In the genomic region with DNA sequence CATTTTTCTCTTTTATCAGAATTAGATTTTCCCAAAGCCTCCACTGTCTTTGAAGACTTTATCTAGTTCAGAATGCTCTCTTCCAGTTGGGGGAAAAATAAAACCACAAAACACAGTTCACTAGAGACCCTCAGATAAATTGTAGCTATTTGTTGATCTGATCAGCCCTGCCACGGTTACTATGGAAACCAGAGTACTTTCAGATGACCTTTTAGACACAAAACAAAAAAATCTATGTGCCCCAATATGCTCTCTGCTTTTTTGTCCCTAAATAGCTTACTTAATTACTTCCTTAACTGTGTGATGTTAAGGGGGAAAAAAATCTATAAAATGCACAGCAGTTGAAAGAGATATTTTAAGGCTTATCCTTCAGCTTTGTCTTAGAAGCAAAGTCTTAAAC, we compare ENCODE assay signal across 19 cellular contexts.
A peak's percentile ranks its signal among the peaks of the same experiment; 100 is the strongest.
DNase-seq lines count a peak whose midpoint lies in the region; ATAC-seq, FAIRE-seq and TF ChIP-seq lines count a peak whose summit lies in the region.
"Had no signal": no experiment of that assay in that cellular context is flagged by ENCODE, and none has a peak within 500 bp of the region (broad histone marks: within the 10 kb centered on the region; RNA-seq: fewer than 3 reads in every experiment).

No MANE protein-coding gene starts in this region.

- peak overlapping the region in 1 of 2 experiments; percentile 68; a peak in 2 of 4 replicates for H3K27ac ChIP-seq in SK-N-SH (ENCODE audit: low read depth in 2 of 2, low read length in 1 of 2)
- H3K27ac ChIP-seq: uterus had no signal

- H3K27me3 Mint-ChIP-seq in T-cell: no peaks in the 10 kb centered on the region
- peaks cover 3% of the 10 kb centered on the region for H3K27me3 Mint-ChIP-seq in nephron progenitor cell (ENCODE audit: low read depth, poor library complexity)
- H3K27me3 Mint-ChIP-seq in chondrocyte (ENCODE audit: low read depth): no peaks in the 10 kb centered on the region
- H3K27me3 Mint-ChIP-seq: dendritic cell treated with granulocyte-macrophage colony-stimulating factor and Interleukin-4, amounts not matched to agents 40 ng/mL and 50 ng/mL, for 4 days had no signal

- no peak overlapping the region for H3K9ac ChIP-seq in SK-N-SH

- peaks cover 0 to 17% (median 9%) of the 10 kb centered on the region in 3 donors for H3K4me1 Mint-ChIP-seq in T-cell
- H3K4me1 Mint-ChIP-seq in nephron progenitor cell: peaks cover 28% of the 10 kb centered on the region
- H3K4me1 Mint-ChIP-seq in chondrocyte (ENCODE audit: low read depth): no peaks in the 10 kb centered on the region

- peaks cover 33% of the 10 kb centered on the region for H3F3A ChIP-seq in SK-N-SH (replicated peaks; ENCODE audit: insufficient read depth)

- H3K79me2 ChIP-seq in SK-N-SH (ENCODE audit: insufficient read depth): no peaks in the 10 kb centered on the region

- H3K36me3 ChIP-seq in SK-N-SH (replicated peaks in 1 of 2; ENCODE audit: control insufficient read depth in 1 of 2, insufficient read depth in 2 of 2, low read length in 1 of 2): peaks cover 53 to 66% of the 10 kb centered on the region in 2 experiments
- H3K36me3 ChIP-seq: uterus had no signal

- TF ChIP-seq RAD21 in SK-N-SH (IDR thresholded peaks at IDR 0.05; ENCODE audit: low read length): no peak

- no peak overlapping the region for H2AFZ ChIP-seq in SK-N-SH (ENCODE audit: low read depth)

- H3K36me3 Mint-ChIP-seq in T-cell (peaks cover 26% of the 10 kb centered on the region), nephron progenitor cell (ENCODE audit: low read depth) (peaks cover 6% of the 10 kb centered on the region), chondrocyte (ENCODE audit: low read depth) (peaks cover 7% of the 10 kb centered on the region)

- H3K4me3 Mint-ChIP-seq in T-cell: no peak overlapping the region
- H3K4me3 Mint-ChIP-seq in nephron progenitor cell: no peak overlapping the region
- H3K4me3 Mint-ChIP-seq in chondrocyte (ENCODE audit: unreplicated experiment): no peak overlapping the region
- H3K4me3 Mint-ChIP-seq: dendritic cell treated with granulocyte-macrophage colony-stimulating factor and Interleukin-4, amounts not matched to agents 40 ng/mL and 50 ng/mL, for 4 days had no signal

- CTCF ChIA-PET in SK-N-SH (lab: Yijun Ruan, JAX): interaction anchor here (0.6 to 2.7 kb wide), 12 partner anchors 9 to 673 kb away, joined by 3 to 16 read pairs (median 6); no protein-coding TSS in a partner anchor
- CTCF ChIA-PET in T-cell (lab: Charles Lee): interaction anchor here in 1 of 2 donors (0.6 kb wide), 1 partner anchor 334 kb away, joined by 10 read pairs; no protein-coding TSS in a partner anchor

- H3K9me3 ChIP-seq in SK-N-SH: no peaks in the 10 kb centered on the region
- H3K9me3 ChIP-seq: uterus had no signal

- FAIRE-seq in GM18507 (lab: Jason Lieb, UNC): peak; percentile 45
- FAIRE-seq: GM12891, H1 had no signal

- H3K4me3 ChIP-seq in SK-N-SH (ENCODE audit: low read depth in 2 of 2, low read length in 1 of 2): no peak overlapping the region
- H3K4me3 ChIP-seq: uterus had no signal

- H3K4me2 ChIP-seq in SK-N-SH: no peak overlapping the region

- no peak for TF ChIP-seq EP300 in SK-N-SH (IDR thresholded peaks at IDR 0.05; ENCODE audit: borderline replicate concordance in 1 of 2, low read depth in 1 of 2, low read length in 1 of 2)

- ATAC-seq in SK-N-SH treated with all-trans-retinoic acid at 6 μM for 48 hours (no peak), T-cell (replicated peaks in 1 of 4) (no peak), HG03025 (IDR thresholded peaks at IDR 0.05; ENCODE audit: low FRiP score, unreplicated experiment) (no peak)
- ATAC-seq: esophagus mucosa, Panc1 had no signal

- no peaks in the 10 kb centered on the region for H3K9me2 ChIP-seq in SK-N-SH

- DNase-seq in SK-N-SH (no peak), GM18507 (ENCODE audit: extremely low spot score, insufficient read length, low read depth) (no peak), T-cell (no peak), nephron progenitor cell (no peak), NCI-H1694 (lab: John Stamatoyannopoulos, UW) (no peak), chondrocyte (ENCODE audit: low spot score) (no peak)
- DNase-seq: ACHN; activated gamma-delta T cell treated with Interleukin-2 at 50 U/mL for 16 hours; NCI-H187; NCI-H510A treated with DMSO at 0.1 percent for 48 hours; stimulated activated naive CD4-positive, alpha-beta T cell; uterus had no signal

- peaks cover 0 to 20% of the 10 kb centered on the region in 2 experiments; a peak in 2 of 4 replicates for H3K4me1 ChIP-seq in SK-N-SH (ENCODE audit: control insufficient read depth in 1 of 2, insufficient read depth in 2 of 2, low read depth in 1 of 2, low read length in 1 of 2)
- H3K4me1 ChIP-seq: uterus had no signal

- TF ChIP-seq CTCF in SK-N-SH (IDR thresholded peaks at IDR 0.05) (no peak), nephron progenitor cell (IDR thresholded peaks at IDR 0.05) (no peak), chondrocyte (IDR thresholded peaks at IDR 0.05) (no peak)

- POLR2A ChIA-PET in SK-N-SH (lab: Yijun Ruan, JAX): no interaction called here
- POLR2A ChIA-PET in T-cell (lab: Charles Lee): no interaction called here

- H3K9me3 Mint-ChIP-seq in T-cell (no peaks in the 10 kb centered on the region), nephron progenitor cell (peaks cover under 1% of the 10 kb centered on the region), chondrocyte (ENCODE audit: low read depth) (peaks cover 3% of the 10 kb centered on the region)
- H3K9me3 Mint-ChIP-seq: dendritic cell treated with granulocyte-macrophage colony-stimulating factor and Interleukin-4, amounts not matched to agents 40 ng/mL and 50 ng/mL, for 4 days had no signal

- no peaks in the 10 kb centered on the region for H4K20me1 ChIP-seq in SK-N-SH (ENCODE audit: insufficient read depth)

- H3K27ac Mint-ChIP-seq in T-cell (peak overlapping the region; percentile 54 to 67), nephron progenitor cell (peak overlapping the region; percentile 22), chondrocyte (ENCODE audit: unreplicated experiment) (no peak overlapping the region)
- H3K27ac Mint-ChIP-seq: dendritic cell treated with granulocyte-macrophage colony-stimulating factor and Interleukin-4, amounts not matched to agents 40 ng/mL and 50 ng/mL, for 4 days had no signal

- 33% methylated on average over 1 of the region's 1 CpG for WGBS in SK-N-SH (ENCODE audit: low lambda C conversion rate)

- no peaks in the 10 kb centered on the region for H3K27me3 ChIP-seq in SK-N-SH (ENCODE audit: insufficient read depth)
- H3K27me3 ChIP-seq: uterus had no signal

TF ChIP-seq in SK-N-SH, 30 proteins besides CTCF, POLR2A, EP300 and RAD21 (continues in another document):
- TF ChIP-seq RFX5 (IDR thresholded peaks at IDR 0.05; ENCODE audit: low read length) (peak; percentile 61; the same call in 1 of the 2 replicates), CHD2 (IDR thresholded peaks at IDR 0.05; ENCODE audit: low read length, partially characterized antibody) (no peak)
- TF ChIP-seq, protein P1, sequence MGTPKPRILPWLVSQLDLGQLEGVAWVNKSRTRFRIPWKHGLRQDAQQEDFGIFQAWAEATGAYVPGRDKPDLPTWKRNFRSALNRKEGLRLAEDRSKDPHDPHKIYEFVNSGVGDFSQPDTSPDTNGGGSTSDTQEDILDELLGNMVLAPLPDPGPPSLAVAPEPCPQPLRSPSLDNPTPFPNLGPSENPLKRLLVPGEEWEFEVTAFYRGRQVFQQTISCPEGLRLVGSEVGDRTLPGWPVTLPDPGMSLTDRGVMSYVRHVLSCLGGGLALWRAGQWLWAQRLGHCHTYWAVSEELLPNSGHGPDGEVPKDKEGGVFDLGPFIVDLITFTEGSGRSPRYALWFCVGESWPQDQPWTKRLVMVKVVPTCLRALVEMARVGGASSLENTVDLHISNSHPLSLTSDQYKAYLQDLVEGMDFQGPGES (IDR thresholded peaks at IDR 0.05; ENCODE audit: low read depth, low read length): no peak

TF ChIP-seq in SK-N-SH treated with all-trans-retinoic acid at 6 μM for 48 hours, 23 proteins besides CTCF, POLR2A, EP300 and RAD21:
- TF ChIP-seq, protein P2, sequence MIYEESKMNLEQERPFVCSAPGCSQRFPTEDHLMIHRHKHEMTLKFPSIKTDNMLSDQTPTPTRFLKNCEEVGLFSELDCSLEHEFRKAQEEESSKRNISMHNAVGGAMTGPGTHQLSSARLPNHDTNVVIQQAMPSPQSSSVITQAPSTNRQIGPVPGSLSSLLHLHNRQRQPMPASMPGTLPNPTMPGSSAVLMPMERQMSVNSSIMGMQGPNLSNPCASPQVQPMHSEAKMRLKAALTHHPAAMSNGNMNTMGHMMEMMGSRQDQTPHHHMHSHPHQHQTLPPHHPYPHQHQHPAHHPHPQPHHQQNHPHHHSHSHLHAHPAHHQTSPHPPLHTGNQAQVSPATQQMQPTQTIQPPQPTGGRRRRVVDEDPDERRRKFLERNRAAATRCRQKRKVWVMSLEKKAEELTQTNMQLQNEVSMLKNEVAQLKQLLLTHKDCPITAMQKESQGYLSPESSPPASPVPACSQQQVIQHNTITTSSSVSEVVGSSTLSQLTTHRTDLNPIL (CRISPR knock-in tag; IDR thresholded peaks at IDR 0.05; ENCODE audit: low read depth): no peak
- TF ChIP-seq ISL1 (CRISPR knock-in tag; IDR thresholded peaks at IDR 0.05) (no peak), RARB (CRISPR knock-in tag; IDR thresholded peaks at IDR 0.05) (no peak), ZFP30 (CRISPR knock-in tag; IDR thresholded peaks at IDR 0.05) (no peak)
